In the genomic region with DNA sequence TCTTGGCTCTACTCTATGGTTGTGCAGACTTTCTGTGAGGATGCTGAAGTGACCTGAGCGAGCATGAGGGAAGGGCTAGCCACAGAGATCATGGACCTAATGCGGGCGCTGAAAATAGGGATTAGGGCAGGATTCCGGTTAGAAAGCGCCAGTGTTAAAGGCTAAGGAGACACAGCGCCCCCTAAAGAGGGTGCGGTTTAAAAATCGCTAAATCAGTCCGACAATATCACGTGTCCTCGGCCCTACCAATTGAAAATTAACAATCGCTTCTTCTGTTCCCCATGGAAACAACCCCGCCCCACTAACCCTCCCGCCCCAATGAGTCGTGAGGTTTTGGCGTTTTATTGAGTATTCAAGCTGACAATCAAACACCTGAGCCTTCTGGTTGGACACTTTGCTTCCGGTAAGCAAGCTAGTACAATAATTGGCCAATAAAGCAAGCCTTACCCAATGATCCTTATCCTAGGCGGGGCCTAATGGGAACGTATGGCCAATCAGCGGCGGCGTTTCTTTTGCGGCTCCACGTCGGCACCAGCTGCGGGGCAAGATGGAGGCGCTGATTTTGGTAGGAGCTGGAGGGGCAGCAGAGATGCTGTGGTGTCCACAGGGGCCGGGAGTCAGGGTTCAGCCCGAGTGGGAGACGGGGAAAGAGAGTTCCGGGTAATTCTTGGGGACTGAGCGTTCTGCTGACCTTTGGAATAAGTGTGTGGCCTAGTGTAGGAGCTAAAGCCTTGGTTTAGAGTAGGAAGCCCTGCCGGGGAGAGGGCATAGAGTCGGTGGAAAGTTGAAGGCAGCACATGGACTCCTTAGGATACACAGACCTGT, we compare ENCODE assay signal across 8 cellular contexts. TPM values are rescaled to one million over a fixed set of nuclear protein-coding genes. Genes with fewer than 3 reads are reported as not detected.
DNase-seq lines count a peak whose midpoint lies in the region; ATAC-seq and TF ChIP-seq lines count a peak whose summit lies in the region.

A gene with protein sequence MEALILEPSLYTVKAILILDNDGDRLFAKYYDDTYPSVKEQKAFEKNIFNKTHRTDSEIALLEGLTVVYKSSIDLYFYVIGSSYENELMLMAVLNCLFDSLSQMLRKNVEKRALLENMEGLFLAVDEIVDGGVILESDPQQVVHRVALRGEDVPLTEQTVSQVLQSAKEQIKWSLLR (plus strand): TSS at position 515 of the 825 bp plus-strand sequence. CDS start 33 bp downstream, at position 548.

- H3K27me3 ChIP-seq in prostate gland (replicated peaks; ENCODE audit: insufficient read depth), result no peaks in the 10 kb centered on the region

- ATAC-seq in GM18498 (IDR thresholded peaks at IDR 0.05; ENCODE audit: unreplicated experiment), result peak; percentile 97
- ATAC-seq in HG02938 (IDR thresholded peaks at IDR 0.05; ENCODE audit: unreplicated experiment), result peak; percentile 99
- peak; percentile 96 for ATAC-seq in T-helper 17 cell
- peak; percentile 99 for ATAC-seq in left ventricle myocardium superior

- H3K4me3 Mint-ChIP-seq in T-helper 17 cell, result peak within 1 kb of the TSS; percentile 100

- intact Hi-C loops in left ventricle myocardium superior (cut with micrococcal nuclease), result no loop called here
- intact Hi-C loops in prostate gland (cut with DNase I), result loop anchor here (5.0 kb wide), 3 partner anchors 37 to 108 kb away; a partner anchor contains a TSS

- no peaks in the 10 kb centered on the region for H3K4me1 ChIP-seq in prostate gland (replicated peaks)
- no peaks in the 10 kb centered on the region for H3K4me1 ChIP-seq in urinary bladder (ENCODE audit: insufficient read depth)

- H3K27me3 Mint-ChIP-seq in T-helper 17 cell, result no peaks in the 10 kb centered on the region

- peak; percentile 98 for DNase-seq in NCI-H1694 treated with DMSO at 0.1 percent for 48 hours (lab: John Stamatoyannopoulos, UW)
- peak; percentile 78 to 88 (median 82) for DNase-seq in T-helper 17 cell
- peak; percentile 57 to 99 (median 94) for DNase-seq in amygdala (lab: John Stamatoyannopoulos, UW)
- DNase-seq in left ventricle myocardium superior, result peak; percentile 94
- DNase-seq in prostate gland (ENCODE audit: low spot score), result peak; percentile 97

- H3K9me3 ChIP-seq in T-helper 17 cell (ENCODE audit: control insufficient read depth, low read length, poor library complexity, severe bottlenecking) (no peaks in the 10 kb centered on the region), prostate gland (no peaks in the 10 kb centered on the region)

- H3K27ac ChIP-seq in prostate gland (peak within 1 kb of the TSS; percentile 83 to 88), urinary bladder (ENCODE audit: low read depth) (peak within 1 kb of the TSS; percentile 76)

- H3K4me1 Mint-ChIP-seq in T-helper 17 cell, result peaks cover 30% of the 10 kb centered on the region

- 2% methylated on average over 34 of the region's 34 CpGs for WGBS in prostate gland
- WGBS in urinary bladder, result under 1% methylated on average over 34 of the region's 34 CpGs

- peak; percentile 58 to 81 (median 71) for TF ChIP-seq CTCF in prostate gland (IDR thresholded peaks at IDR 0.05)

- TF ChIP-seq POLR2A in prostate gland (IDR thresholded peaks at IDR 0.05), result peak; percentile 80

- H3K36me3 ChIP-seq in prostate gland, result no peaks in the 10 kb centered on the region
- no peaks in the 10 kb centered on the region for H3K36me3 ChIP-seq in urinary bladder (ENCODE audit: insufficient read depth)

- peaks cover 3% of the 10 kb centered on the region for H3K36me3 Mint-ChIP-seq in T-helper 17 cell (ENCODE audit: low read depth)

- H3K27ac Mint-ChIP-seq in T-helper 17 cell, result peak within 1 kb of the TSS; percentile 99

- H3K4me3 ChIP-seq in prostate gland, result peak within 1 kb of the TSS; percentile 70 to 72
- peak within 1 kb of the TSS; percentile 60 for H3K4me3 ChIP-seq in urinary bladder (ENCODE audit: low read depth, low read length)

RNA-seq across cellular contexts. Expression of the gene that starts here (rescaled TPM):
- total RNA-seq in T-helper 17 cell (10 to 100 TPM; 58.6 to 63.3 TPM), left ventricle myocardium superior (114 TPM), prostate gland (100 to 1,000 TPM in 1 of 2 donors, 10 to 100 TPM in 1; 83.1 to 192 TPM), urinary bladder (113 TPM)
- 86.3 TPM for polyA plus RNA-seq in urinary bladder

Comparison
In these comparisons a context has a peak if more than half of its experiments do, and no peak if none do; other contexts are left out.
1. Peak in every context shown above with its lines: DNase-seq, ATAC-seq, H3K4me3 ChIP-seq and H3K27ac ChIP-seq.